In genomic region chr17:10754109-10754508, GRCh38 we compare ENCODE assay signal across 8 cellular contexts. TPM values are rescaled to one million over a fixed set of nuclear protein-coding genes. Genes with fewer than 3 reads are reported as not detected.
DNase-seq lines count a peak whose midpoint lies in the region; ATAC-seq and TF ChIP-seq lines count a peak whose summit lies in the region.

No MANE protein-coding gene starts in this region.

- ATAC-seq in GM23338 (peak; percentile 75), GM21447 (IDR thresholded peaks at IDR 0.05; ENCODE audit: unreplicated experiment) (no peak), GM21423 (IDR thresholded peaks at IDR 0.05; ENCODE audit: unreplicated experiment) (no peak)

- H3K4me3 Mint-ChIP-seq in CD14-positive monocyte (no peak overlapping the region), GM23338 (peak overlapping the region; percentile 79; the same call in 2 of the 3 replicates)

- H3K9me2 ChIP-seq in GM23338 (ENCODE audit: insufficient read depth), result no peaks in the 10 kb centered on the region

- H3K27ac ChIP-seq in GM23338 (ENCODE audit: low read depth) (no peak overlapping the region), WERI-Rb-1 (no peak overlapping the region)

- no peak for DNase-seq in CD14-positive monocyte (ENCODE audit: low spot score)
- DNase-seq in GM23338 (ENCODE audit: low spot score), result peak; percentile 91
- peak; percentile 66 for DNase-seq in WERI-Rb-1
- peak; percentile 33 for DNase-seq in iris pigment epithelial cell (ENCODE audit: low read depth)
- no peak for DNase-seq in NCI-H1092 (lab: John Stamatoyannopoulos, UW)
- no peak for DNase-seq in cerebellar nuclear complex (lab: John Stamatoyannopoulos, UW)

- no peaks in the 10 kb centered on the region for H4K20me1 ChIP-seq in GM23338 (replicated peaks; ENCODE audit: insufficient read depth)

- H3F3A ChIP-seq in GM23338 (replicated peaks; ENCODE audit: low read depth), result peaks cover 4% of the 10 kb centered on the region; the same call in 1 of the 2 replicates

- intact Hi-C loops in CD14-positive monocyte (cut with micrococcal nuclease), result no loop called here

- no peak overlapping the region for H2AFZ ChIP-seq in GM23338

- H3K27me3 ChIP-seq in GM23338 (ENCODE audit: insufficient read depth) (no peaks in the 10 kb centered on the region), WERI-Rb-1 (ENCODE audit: insufficient read depth, low read depth, severe bottlenecking) (no peaks in the 10 kb centered on the region)

- peaks cover 0 to 3% (median 0%) of the 10 kb centered on the region in 7 donors for H3K9me3 Mint-ChIP-seq in CD14-positive monocyte
- H3K9me3 Mint-ChIP-seq in GM23338, result peaks cover 2% of the 10 kb centered on the region; the same call in 1 of the 3 replicates

- H3K4me1 Mint-ChIP-seq in CD14-positive monocyte (peaks cover 10% of the 10 kb centered on the region), GM23338 (peaks cover 45% of the 10 kb centered on the region)

- H3K4me1 ChIP-seq in GM23338 (ENCODE audit: insufficient read depth), result peaks cover 22% of the 10 kb centered on the region

- TF ChIP-seq CTCF in CD14-positive monocyte (IDR thresholded peaks at IDR 0.05) (peak; percentile 20), GM23338 (conservative IDR thresholded peaks at IDR 0.05; ENCODE audit: low read depth in 2 of 2) (peak; percentile 78 to 81), WERI-Rb-1 (IDR thresholded peaks at IDR 0.05; ENCODE audit: low read depth, low read length) (peak; percentile 56)

- H3K4me3 ChIP-seq in GM23338 (peak overlapping the region; percentile 54), WERI-Rb-1 (ENCODE audit: low read depth, low read length) (no peak overlapping the region)

- peak overlapping the region; percentile 79 for H3K4me2 ChIP-seq in GM23338

- no peak overlapping the region for H3K27ac Mint-ChIP-seq in CD14-positive monocyte
- no peak overlapping the region; the same call in 1 of the 2 replicates for H3K27ac Mint-ChIP-seq in GM23338

- no peaks in the 10 kb centered on the region for H3K36me3 Mint-ChIP-seq in CD14-positive monocyte
- no peaks in the 10 kb centered on the region; the same call in 2 of the 3 replicates for H3K36me3 Mint-ChIP-seq in GM23338 (ENCODE audit: low read depth)

- no peaks in the 10 kb centered on the region for H3K9me3 ChIP-seq in WERI-Rb-1 (ENCODE audit: severe bottlenecking)

- peaks cover 0 to 9% (median 4%) of the 10 kb centered on the region in 3 donors for H3K27me3 Mint-ChIP-seq in CD14-positive monocyte (ENCODE audit: low read depth in 3 of 3)
- peaks cover 18% of the 10 kb centered on the region for H3K27me3 Mint-ChIP-seq in GM23338 (ENCODE audit: insufficient read depth, low read depth, poor library complexity)

- H3K36me3 ChIP-seq in GM23338 (ENCODE audit: insufficient read depth) (no peaks in the 10 kb centered on the region), WERI-Rb-1 (no peaks in the 10 kb centered on the region)

- no peaks in the 10 kb centered on the region for H3K79me2 ChIP-seq in GM23338 (replicated peaks; ENCODE audit: insufficient read depth)

TF ChIP-seq in GM23338, 12 proteins besides CTCF, POLR2A, EP300 and RAD21 (continues in another document):
- TF ChIP-seq ZNF462 (CRISPR knock-in tag; IDR thresholded peaks at IDR 0.05) (no peak), JUNB (IDR thresholded peaks at IDR 0.05; ENCODE audit: unreplicated experiment) (no peak), EZH2phosphoT487 (IDR thresholded peaks at IDR 0.05; ENCODE audit: unreplicated experiment) (no peak), STAT1 (IDR thresholded peaks at IDR 0.05; ENCODE audit: unreplicated experiment) (no peak), NANOG (IDR thresholded peaks at IDR 0.05; ENCODE audit: borderline replicate concordance) (no peak), ZNF114 (CRISPR knock-in tag; IDR thresholded peaks at IDR 0.05) (no peak)

RNA-seq across cellular contexts. Expression of gene TMEM220, which starts 24.3 kb away (rescaled TPM):
- 1 to 10 TPM in 1 of 2 donors, under 1 TPM in 1; 0.33 to 4.8 TPM for polyA plus RNA-seq in CD14-positive monocyte
- 1.2 and 3.1 TPM in 2 replicates for total RNA-seq in GM23338 (2014; rRNA removed; shearing (Covaris generic))
- polyA plus RNA-seq in GM23338 (2016; fragmentation: Nextera tagmentation; extraction: Ambion mirVana), result 7.2 and 7.8 TPM in 2 replicates

RNA-seq across cellular contexts. Expression of gene TMEM238L, which starts 49.8 kb away (rescaled TPM):
- polyA plus RNA-seq in CD14-positive monocyte, result not detected
- not detected in 2 replicates for total RNA-seq in GM23338 (2014; rRNA removed; shearing (Covaris generic))
- polyA plus RNA-seq in GM23338 (2016; fragmentation: Nextera tagmentation; extraction: Ambion mirVana), result not detected in 2 replicates

RNA-seq across cellular contexts. Expression of gene ADPRM, which starts 56.7 kb away (rescaled TPM):
- 1 to 10 TPM; 6.0 to 9.3 TPM for polyA plus RNA-seq in CD14-positive monocyte
- 4.8 and 8.8 TPM in 2 replicates for total RNA-seq in GM23338 (2014; rRNA removed; shearing (Covaris generic))
- polyA plus RNA-seq in GM23338 (2016; fragmentation: Nextera tagmentation; extraction: Ambion mirVana), result 6.8 and 7.6 TPM in 2 replicates

RNA-seq across cellular contexts. Expression of gene SCO1, which starts 56.8 kb away (rescaled TPM):
- polyA plus RNA-seq in CD14-positive monocyte, result 10 to 100 TPM; 11.6 to 14.6 TPM
- 69.4 and 72.5 TPM in 2 replicates for total RNA-seq in GM23338 (2014; rRNA removed; shearing (Covaris generic))
- 37.6 and 43.9 TPM in 2 replicates for polyA plus RNA-seq in GM23338 (2016; fragmentation: Nextera tagmentation; extraction: Ambion mirVana)

Comparison
In these comparisons a context has a peak if more than half of its experiments do, and no peak if none do; other contexts are left out.
1. DNase-seq: peak in GM23338 (single experiment), WERI-Rb-1 (single experiment) and iris pigment epithelial cell (single experiment); none in CD14-positive monocyte (single experiment), NCI-H1092 (single experiment) and cerebellar nuclear complex (0 of 2).
2. CTCF ChIP-seq: peak in every context shown above with its lines; median percentile 80 in GM23338; 56 in WERI-Rb-1; 20 in CD14-positive monocyte.